1 cellular context compared by ENCODE assay signal in the genomic region with DNA sequence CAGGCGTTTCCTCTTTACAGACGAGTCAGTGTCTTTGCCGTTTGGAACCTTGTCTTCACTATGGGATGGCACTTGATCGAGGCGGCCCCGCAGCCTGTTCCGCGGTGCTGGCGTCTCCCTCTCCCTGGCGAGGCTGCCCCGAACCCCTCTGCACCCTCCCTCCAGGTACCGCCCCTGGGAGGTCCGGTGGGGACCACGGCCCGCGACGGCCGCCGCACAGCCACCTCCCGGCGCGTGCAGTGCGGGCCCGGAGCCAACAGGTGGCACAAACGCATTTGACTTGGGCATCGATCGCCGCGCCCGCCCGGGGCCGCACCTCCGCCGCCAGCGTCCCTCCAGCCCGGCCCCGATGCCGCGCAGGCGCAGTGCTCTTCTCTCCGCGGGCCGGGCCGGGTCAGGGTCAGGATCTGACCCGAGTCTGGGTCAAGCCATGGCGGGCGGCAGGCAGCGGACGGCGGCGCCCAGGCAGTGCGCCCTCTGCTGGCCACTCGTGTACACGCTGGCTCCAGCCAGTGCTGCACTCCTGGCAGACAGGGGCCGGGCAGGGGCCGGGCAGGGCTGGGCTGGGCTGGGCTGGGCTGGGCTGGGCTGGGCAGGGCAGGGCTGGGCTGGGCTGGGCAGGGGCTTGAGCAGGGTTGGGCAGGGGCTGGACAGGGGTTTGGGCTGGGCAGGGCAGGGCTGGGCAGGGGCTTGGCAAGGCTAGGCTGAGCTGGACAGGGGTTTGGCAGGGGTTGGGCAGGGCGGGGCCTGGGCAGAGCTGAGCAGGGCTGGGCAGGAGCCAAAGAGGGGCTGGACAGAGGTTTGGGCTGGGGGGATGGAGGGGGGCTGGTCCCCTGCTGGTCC.
TF ChIP-seq lines count a peak whose summit lies in the region.

No MANE protein-coding gene starts in this region.

TF ChIP-seq in WTC11, 78 proteins besides CTCF, POLR2A, EP300 and RAD21 (continued from another document):
- TF ChIP-seq, protein P1, sequence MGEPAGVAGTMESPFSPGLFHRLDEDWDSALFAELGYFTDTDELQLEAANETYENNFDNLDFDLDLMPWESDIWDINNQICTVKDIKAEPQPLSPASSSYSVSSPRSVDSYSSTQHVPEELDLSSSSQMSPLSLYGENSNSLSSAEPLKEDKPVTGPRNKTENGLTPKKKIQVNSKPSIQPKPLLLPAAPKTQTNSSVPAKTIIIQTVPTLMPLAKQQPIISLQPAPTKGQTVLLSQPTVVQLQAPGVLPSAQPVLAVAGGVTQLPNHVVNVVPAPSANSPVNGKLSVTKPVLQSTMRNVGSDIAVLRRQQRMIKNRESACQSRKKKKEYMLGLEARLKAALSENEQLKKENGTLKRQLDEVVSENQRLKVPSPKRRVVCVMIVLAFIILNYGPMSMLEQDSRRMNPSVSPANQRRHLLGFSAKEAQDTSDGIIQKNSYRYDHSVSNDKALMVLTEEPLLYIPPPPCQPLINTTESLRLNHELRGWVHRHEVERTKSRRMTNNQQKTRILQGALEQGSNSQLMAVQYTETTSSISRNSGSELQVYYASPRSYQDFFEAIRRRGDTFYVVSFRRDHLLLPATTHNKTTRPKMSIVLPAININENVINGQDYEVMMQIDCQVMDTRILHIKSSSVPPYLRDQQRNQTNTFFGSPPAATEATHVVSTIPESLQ (CRISPR knock-in tag; IDR thresholded peaks at IDR 0.05), result no peak
- no peak for TF ChIP-seq ELF4 (CRISPR knock-in tag; IDR thresholded peaks at IDR 0.05; ENCODE audit: low read depth)
- TF ChIP-seq, protein P2, sequence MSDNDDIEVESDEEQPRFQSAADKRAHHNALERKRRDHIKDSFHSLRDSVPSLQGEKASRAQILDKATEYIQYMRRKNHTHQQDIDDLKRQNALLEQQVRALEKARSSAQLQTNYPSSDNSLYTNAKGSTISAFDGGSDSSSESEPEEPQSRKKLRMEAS (CRISPR knock-in tag; IDR thresholded peaks at IDR 0.05), result peak; percentile 40; the same call in 1 of the 2 replicates
- peak; percentile 57; the same call in 1 of the 2 replicates for TF ChIP-seq ZBTB21 (CRISPR knock-in tag; IDR thresholded peaks at IDR 0.05; ENCODE audit: borderline replicate concordance)
- TF ChIP-seq ETV6 (CRISPR knock-in tag; IDR thresholded peaks at IDR 0.05), result peak; percentile 96
- no peak for TF ChIP-seq GTF2I (CRISPR knock-in tag; conservative IDR thresholded peaks at IDR 0.05)
- TF ChIP-seq PRRX2 (CRISPR knock-in tag; IDR thresholded peaks at IDR 0.05), result no peak
- TF ChIP-seq ZNF232 (CRISPR knock-in tag; IDR thresholded peaks at IDR 0.05), result no peak
- TF ChIP-seq RORB (CRISPR knock-in tag; IDR thresholded peaks at IDR 0.05), result no peak
- TF ChIP-seq, protein P3, sequence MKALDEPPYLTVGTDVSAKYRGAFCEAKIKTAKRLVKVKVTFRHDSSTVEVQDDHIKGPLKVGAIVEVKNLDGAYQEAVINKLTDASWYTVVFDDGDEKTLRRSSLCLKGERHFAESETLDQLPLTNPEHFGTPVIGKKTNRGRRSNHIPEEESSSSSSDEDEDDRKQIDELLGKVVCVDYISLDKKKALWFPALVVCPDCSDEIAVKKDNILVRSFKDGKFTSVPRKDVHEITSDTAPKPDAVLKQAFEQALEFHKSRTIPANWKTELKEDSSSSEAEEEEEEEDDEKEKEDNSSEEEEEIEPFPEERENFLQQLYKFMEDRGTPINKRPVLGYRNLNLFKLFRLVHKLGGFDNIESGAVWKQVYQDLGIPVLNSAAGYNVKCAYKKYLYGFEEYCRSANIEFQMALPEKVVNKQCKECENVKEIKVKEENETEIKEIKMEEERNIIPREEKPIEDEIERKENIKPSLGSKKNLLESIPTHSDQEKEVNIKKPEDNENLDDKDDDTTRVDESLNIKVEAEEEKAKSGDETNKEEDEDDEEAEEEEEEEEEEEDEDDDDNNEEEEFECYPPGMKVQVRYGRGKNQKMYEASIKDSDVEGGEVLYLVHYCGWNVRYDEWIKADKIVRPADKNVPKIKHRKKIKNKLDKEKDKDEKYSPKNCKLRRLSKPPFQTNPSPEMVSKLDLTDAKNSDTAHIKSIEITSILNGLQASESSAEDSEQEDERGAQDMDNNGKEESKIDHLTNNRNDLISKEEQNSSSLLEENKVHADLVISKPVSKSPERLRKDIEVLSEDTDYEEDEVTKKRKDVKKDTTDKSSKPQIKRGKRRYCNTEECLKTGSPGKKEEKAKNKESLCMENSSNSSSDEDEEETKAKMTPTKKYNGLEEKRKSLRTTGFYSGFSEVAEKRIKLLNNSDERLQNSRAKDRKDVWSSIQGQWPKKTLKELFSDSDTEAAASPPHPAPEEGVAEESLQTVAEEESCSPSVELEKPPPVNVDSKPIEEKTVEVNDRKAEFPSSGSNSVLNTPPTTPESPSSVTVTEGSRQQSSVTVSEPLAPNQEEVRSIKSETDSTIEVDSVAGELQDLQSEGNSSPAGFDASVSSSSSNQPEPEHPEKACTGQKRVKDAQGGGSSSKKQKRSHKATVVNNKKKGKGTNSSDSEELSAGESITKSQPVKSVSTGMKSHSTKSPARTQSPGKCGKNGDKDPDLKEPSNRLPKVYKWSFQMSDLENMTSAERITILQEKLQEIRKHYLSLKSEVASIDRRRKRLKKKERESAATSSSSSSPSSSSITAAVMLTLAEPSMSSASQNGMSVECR (CRISPR knock-in tag; IDR thresholded peaks at IDR 0.05; ENCODE audit: borderline replicate concordance), result 0 out of 2 replicates have a peak, but pooled peaks have one; percentile 22
- TF ChIP-seq NR3C1 (CRISPR knock-in tag; conservative IDR thresholded peaks at IDR 0.05; ENCODE audit: low read depth), result 0 out of 2 replicates have a peak, but pooled peaks have one; percentile 79
- TF ChIP-seq, protein P4, sequence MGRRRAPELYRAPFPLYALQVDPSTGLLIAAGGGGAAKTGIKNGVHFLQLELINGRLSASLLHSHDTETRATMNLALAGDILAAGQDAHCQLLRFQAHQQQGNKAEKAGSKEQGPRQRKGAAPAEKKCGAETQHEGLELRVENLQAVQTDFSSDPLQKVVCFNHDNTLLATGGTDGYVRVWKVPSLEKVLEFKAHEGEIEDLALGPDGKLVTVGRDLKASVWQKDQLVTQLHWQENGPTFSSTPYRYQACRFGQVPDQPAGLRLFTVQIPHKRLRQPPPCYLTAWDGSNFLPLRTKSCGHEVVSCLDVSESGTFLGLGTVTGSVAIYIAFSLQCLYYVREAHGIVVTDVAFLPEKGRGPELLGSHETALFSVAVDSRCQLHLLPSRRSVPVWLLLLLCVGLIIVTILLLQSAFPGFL (CRISPR knock-in tag; IDR thresholded peaks at IDR 0.05; ENCODE audit: borderline replicate concordance), result no peak
- TF ChIP-seq SMAD4 (CRISPR knock-in tag; IDR thresholded peaks at IDR 0.05), result no peak
- no peak for TF ChIP-seq TCF7 (CRISPR knock-in tag; IDR thresholded peaks at IDR 0.05; ENCODE audit: low read depth)
- TF ChIP-seq, protein P5, sequence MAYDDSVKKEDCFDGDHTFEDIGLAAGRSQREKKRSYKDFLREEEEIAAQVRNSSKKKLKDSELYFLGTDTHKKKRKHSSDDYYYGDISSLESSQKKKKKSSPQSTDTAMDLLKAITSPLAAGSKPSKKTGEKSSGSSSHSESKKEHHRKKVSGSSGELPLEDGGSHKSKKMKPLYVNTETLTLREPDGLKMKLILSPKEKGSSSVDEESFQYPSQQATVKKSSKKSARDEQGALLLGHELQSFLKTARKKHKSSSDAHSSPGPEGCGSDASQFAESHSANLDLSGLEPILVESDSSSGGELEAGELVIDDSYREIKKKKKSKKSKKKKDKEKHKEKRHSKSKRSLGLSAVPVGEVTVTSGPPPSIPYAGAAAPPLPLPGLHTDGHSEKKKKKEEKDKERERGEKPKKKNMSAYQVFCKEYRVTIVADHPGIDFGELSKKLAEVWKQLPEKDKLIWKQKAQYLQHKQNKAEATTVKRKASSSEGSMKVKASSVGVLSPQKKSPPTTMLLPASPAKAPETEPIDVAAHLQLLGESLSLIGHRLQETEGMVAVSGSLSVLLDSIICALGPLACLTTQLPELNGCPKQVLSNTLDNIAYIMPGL (CRISPR knock-in tag; IDR thresholded peaks at IDR 0.05), result peak; percentile 93; the same call in 1 of the 2 replicates
- TF ChIP-seq EMX1 (CRISPR knock-in tag; IDR thresholded peaks at IDR 0.05), result no peak
- TF ChIP-seq, protein P6, sequence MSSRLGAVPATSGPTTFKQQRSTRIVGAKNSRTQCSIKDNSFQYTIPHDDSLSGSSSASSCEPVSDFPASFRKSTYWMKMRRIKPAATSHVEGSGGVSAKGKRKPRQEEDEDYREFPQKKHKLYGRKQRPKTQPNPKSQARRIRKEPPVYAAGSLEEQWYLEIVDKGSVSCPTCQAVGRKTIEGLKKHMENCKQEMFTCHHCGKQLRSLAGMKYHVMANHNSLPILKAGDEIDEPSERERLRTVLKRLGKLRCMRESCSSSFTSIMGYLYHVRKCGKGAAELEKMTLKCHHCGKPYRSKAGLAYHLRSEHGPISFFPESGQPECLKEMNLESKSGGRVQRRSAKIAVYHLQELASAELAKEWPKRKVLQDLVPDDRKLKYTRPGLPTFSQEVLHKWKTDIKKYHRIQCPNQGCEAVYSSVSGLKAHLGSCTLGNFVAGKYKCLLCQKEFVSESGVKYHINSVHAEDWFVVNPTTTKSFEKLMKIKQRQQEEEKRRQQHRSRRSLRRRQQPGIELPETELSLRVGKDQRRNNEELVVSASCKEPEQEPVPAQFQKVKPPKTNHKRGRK (CRISPR knock-in tag; IDR thresholded peaks at IDR 0.05; ENCODE audit: borderline replicate concordance), result no peak
- no peak for TF ChIP-seq JAZF1 (CRISPR knock-in tag; IDR thresholded peaks at IDR 0.05)
- peak; percentile 32; the same call in 1 of the 2 replicates for TF ChIP-seq MYBL2 (CRISPR knock-in tag; IDR thresholded peaks at IDR 0.05)
- TF ChIP-seq CREM (CRISPR knock-in tag; IDR thresholded peaks at IDR 0.05), result no peak
- TF ChIP-seq, protein P7, sequence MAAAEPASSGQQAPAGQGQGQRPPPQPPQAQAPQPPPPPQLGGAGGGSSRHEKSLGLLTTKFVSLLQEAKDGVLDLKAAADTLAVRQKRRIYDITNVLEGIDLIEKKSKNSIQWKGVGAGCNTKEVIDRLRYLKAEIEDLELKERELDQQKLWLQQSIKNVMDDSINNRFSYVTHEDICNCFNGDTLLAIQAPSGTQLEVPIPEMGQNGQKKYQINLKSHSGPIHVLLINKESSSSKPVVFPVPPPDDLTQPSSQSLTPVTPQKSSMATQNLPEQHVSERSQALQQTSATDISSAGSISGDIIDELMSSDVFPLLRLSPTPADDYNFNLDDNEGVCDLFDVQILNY (CRISPR knock-in tag; IDR thresholded peaks at IDR 0.05), result peak; percentile 89; the same call in 1 of the 2 replicates
- TF ChIP-seq ZNF423 (CRISPR knock-in tag; IDR thresholded peaks at IDR 0.05), result peak; percentile 96
- 0 out of 2 replicates have a peak, but pooled peaks have one; percentile 13 for TF ChIP-seq ZNF121 (CRISPR knock-in tag; IDR thresholded peaks at IDR 0.05)
- TF ChIP-seq NFE2L1 (CRISPR knock-in tag; IDR thresholded peaks at IDR 0.05), result no peak
- TF ChIP-seq, protein P8, sequence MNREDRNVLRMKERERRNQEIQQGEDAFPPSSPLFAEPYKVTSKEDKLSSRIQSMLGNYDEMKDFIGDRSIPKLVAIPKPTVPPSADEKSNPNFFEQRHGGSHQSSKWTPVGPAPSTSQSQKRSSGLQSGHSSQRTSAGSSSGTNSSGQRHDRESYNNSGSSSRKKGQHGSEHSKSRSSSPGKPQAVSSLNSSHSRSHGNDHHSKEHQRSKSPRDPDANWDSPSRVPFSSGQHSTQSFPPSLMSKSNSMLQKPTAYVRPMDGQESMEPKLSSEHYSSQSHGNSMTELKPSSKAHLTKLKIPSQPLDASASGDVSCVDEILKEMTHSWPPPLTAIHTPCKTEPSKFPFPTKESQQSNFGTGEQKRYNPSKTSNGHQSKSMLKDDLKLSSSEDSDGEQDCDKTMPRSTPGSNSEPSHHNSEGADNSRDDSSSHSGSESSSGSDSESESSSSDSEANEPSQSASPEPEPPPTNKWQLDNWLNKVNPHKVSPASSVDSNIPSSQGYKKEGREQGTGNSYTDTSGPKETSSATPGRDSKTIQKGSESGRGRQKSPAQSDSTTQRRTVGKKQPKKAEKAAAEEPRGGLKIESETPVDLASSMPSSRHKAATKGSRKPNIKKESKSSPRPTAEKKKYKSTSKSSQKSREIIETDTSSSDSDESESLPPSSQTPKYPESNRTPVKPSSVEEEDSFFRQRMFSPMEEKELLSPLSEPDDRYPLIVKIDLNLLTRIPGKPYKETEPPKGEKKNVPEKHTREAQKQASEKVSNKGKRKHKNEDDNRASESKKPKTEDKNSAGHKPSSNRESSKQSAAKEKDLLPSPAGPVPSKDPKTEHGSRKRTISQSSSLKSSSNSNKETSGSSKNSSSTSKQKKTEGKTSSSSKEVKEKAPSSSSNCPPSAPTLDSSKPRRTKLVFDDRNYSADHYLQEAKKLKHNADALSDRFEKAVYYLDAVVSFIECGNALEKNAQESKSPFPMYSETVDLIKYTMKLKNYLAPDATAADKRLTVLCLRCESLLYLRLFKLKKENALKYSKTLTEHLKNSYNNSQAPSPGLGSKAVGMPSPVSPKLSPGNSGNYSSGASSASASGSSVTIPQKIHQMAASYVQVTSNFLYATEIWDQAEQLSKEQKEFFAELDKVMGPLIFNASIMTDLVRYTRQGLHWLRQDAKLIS (CRISPR knock-in tag; IDR thresholded peaks at IDR 0.05; ENCODE audit: borderline replicate concordance), result peak; percentile 62; the same call in 1 of the 2 replicates
- 0 out of 2 replicates have a peak, but pooled peaks have one; percentile 34 for TF ChIP-seq TP53 (CRISPR knock-in tag; IDR thresholded peaks at IDR 0.05)
- peak; percentile 59; the same call in 1 of the 2 replicates for TF ChIP-seq RELA (CRISPR knock-in tag; IDR thresholded peaks at IDR 0.05; ENCODE audit: borderline replicate concordance)
- TF ChIP-seq, protein P9, sequence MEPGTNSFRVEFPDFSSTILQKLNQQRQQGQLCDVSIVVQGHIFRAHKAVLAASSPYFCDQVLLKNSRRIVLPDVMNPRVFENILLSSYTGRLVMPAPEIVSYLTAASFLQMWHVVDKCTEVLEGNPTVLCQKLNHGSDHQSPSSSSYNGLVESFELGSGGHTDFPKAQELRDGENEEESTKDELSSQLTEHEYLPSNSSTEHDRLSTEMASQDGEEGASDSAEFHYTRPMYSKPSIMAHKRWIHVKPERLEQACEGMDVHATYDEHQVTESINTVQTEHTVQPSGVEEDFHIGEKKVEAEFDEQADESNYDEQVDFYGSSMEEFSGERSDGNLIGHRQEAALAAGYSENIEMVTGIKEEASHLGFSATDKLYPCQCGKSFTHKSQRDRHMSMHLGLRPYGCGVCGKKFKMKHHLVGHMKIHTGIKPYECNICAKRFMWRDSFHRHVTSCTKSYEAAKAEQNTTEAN (CRISPR knock-in tag; IDR thresholded peaks at IDR 0.05), result no peak
- TF ChIP-seq, protein P10, sequence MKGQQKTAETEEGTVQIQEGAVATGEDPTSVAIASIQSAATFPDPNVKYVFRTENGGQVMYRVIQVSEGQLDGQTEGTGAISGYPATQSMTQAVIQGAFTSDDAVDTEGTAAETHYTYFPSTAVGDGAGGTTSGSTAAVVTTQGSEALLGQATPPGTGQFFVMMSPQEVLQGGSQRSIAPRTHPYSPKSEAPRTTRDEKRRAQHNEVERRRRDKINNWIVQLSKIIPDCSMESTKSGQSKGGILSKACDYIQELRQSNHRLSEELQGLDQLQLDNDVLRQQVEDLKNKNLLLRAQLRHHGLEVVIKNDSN (CRISPR knock-in tag; IDR thresholded peaks at IDR 0.05), result no peak
